Comparison of ENCODE assay signal across 9 cellular contexts in genomic region chr13:30134578-30134977, GRCh38.
"Had no signal": no experiment of that assay in that cellular context is flagged by ENCODE, and none has a peak within 500 bp of the region (broad histone marks: within the 10 kb centered on the region; RNA-seq: fewer than 3 reads in every experiment).

No MANE protein-coding gene starts in this region.

- H3K9me3 Mint-ChIP-seq: activated naive CD4-positive, alpha-beta T cell treated with anti-CD3 and anti-CD28 coated beads, Interleukin-2, amount 50 U/mL, for 72 hours had no signal

- H3K27ac ChIP-seq: heart left ventricle, left ventricle myocardium inferior had no signal

- ATAC-seq: activated naive CD4-positive, alpha-beta T cell treated with anti-CD3 and anti-CD28 coated beads, Interleukin-2, amount 50 U/mL, for 72 hours had no signal

- H3K9me3 ChIP-seq: esophagus squamous epithelium, heart left ventricle, left ventricle myocardium inferior, tibial nerve had no signal

- H3K36me3 Mint-ChIP-seq: activated naive CD4-positive, alpha-beta T cell treated with anti-CD3 and anti-CD28 coated beads, Interleukin-2, amount 50 U/mL, for 72 hours had no signal

- H3K27me3 ChIP-seq: heart left ventricle, tibial nerve had no signal

- H3K36me3 ChIP-seq: esophagus squamous epithelium, heart left ventricle, left ventricle myocardium inferior, tibial nerve had no signal

- DNase-seq: activated CD4-positive, alpha-beta T cell treated with anti-CD3 and anti-CD28 coated beads, Interleukin-2, amount 50 U/mL, for 4 hours; activated effector memory CD4-positive, alpha-beta T cell treated with Interleukin-2 at 50 U/mL for 16 hours; activated T-cell treated with anti-CD3 and anti-CD28 coated beads, Interleukin-2, amount 50 U/mL, for 1 hour; esophagus squamous epithelium; heart left ventricle; left ventricle myocardium inferior; stimulated activated CD4-positive, alpha-beta T cell treated with anti-CD3 and anti-CD28 coated beads, Interleukin-4, amount 100 ng/mL, for 1 hour had no signal

- H3K4me3 ChIP-seq: esophagus squamous epithelium, heart left ventricle, left ventricle myocardium inferior, tibial nerve had no signal
